In the genomic region with DNA sequence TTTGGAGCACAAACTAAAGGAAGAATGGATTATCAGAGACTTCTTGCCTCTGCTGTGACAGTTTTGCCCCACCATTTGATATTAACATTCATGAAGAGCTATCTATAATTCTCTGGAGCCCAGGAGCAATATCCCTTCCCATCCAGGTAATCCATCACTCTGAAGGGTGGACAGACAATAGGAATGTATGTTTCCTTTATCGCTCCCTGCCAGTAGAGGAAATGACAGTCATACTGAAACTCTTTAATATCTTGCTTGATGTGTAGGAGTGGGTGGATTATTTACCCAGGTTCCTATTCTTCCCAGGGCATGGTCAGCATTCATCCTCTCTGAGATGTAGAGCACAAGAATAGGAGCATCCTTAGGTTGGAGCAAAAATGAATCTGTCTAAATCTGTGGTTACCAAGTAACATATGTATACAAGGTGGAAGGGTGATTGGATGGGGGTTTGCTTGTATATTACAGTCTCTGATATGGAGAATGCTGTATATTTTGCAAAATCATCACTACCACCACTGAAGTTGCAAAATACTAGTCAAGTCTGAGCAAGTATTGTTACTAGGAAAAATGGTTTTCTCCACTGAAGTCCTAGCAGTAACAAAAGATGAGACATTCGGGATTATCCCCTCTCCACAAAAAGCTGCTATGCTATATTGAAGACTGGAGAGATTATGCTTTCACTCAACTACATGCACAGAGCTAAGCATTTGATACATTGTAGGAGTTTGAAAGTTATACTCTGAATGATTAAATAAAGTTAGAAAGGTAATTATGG, we compare ENCODE assay signal across 17 cellular contexts.
DNase-seq lines count a peak whose midpoint lies in the region; ATAC-seq, FAIRE-seq and TF ChIP-seq lines count a peak whose summit lies in the region.
"Had no signal": no experiment of that assay in that cellular context is flagged by ENCODE, and none has a peak within 500 bp of the region (broad histone marks: within the 10 kb centered on the region; RNA-seq: fewer than 3 reads in every experiment).

No MANE protein-coding gene starts in this region.

- POLR2A ChIA-PET in MCF 10A (lab: Yijun Ruan, JAX) = interaction anchor here (1.0 kb wide), 1 partner anchor 58 kb away, joined by 3 read pairs; no protein-coding TSS in a partner anchor

- CTCF ChIA-PET in MCF 10A (lab: Yijun Ruan, JAX) = interaction anchor here (0.5 kb wide), 1 partner anchor 1924 kb away, joined by 3 read pairs; no protein-coding TSS in a partner anchor
- CTCF ChIA-PET in activated naive CD4-positive, alpha-beta T cell treated with anti-CD3 and anti-CD28 coated beads for 36 hours (lab: Charles Lee) = no interaction called here

- H3K79me2 ChIP-seq in keratinocyte (ENCODE audit: control insufficient read depth, insufficient read depth, low read length) = no peaks in the 10 kb centered on the region

- TF ChIP-seq POLR2A in breast epithelium (IDR thresholded peaks at IDR 0.05) = no peak

- DNase-seq in MCF 10A (ENCODE audit: unreplicated experiment) = peak; percentile 6
- no peak for DNase-seq in breast epithelium (ENCODE audit: low spot score in 2 of 2)
- peak; percentile 58 to 84 for DNase-seq in dermis microvascular lymphatic vessel endothelial cell (ENCODE audit: low read depth in 2 of 2)
- DNase-seq in keratinocyte (ENCODE audit: low read depth, low spot score) = no peak
- no peak for DNase-seq in stimulated activated naive B cell treated with anti-CD40 and anti-IgM and Interleukin-4, amounts not matched to agents 10 μg/mL and 1 μg/mL and 100 μg/mL, for 72 hours
- no peak for DNase-seq in T-helper 1 cell
- DNase-seq in activated naive CD4-positive, alpha-beta T cell treated with anti-CD3 and anti-CD28 coated beads for 36 hours = no peak
- DNase-seq: AML-193; Caco-2; CD8-positive, alpha-beta memory T cell; DMS53 had no signal

- no peaks in the 10 kb centered on the region for H3K9me1 ChIP-seq in keratinocyte (ENCODE audit: control insufficient read depth, extremely low read depth, insufficient read depth, low read length)

- dilution Hi-C loops in keratinocyte (cut with MboI; ENCODE audit: extremely low pct_ligation_motif_present, low sequenced_read_pairs) = no loop called here

- H3K27me3 ChIP-seq in breast epithelium = peaks cover 0 to 6% of the 10 kb centered on the region in 2 donors
- H3K27me3 ChIP-seq in keratinocyte (ENCODE audit: control insufficient read depth, extremely low read depth, insufficient read depth, low read length) = no peaks in the 10 kb centered on the region
- H3K27me3 ChIP-seq: BLaER1 had no signal

- ATAC-seq in stimulated activated naive B cell treated with anti-CD40 and anti-IgM and Interleukin-4, amounts not matched to agents 10 μg/mL and 1 μg/mL and 100 μg/mL, for 72 hours (replicated peaks) = no peak
- ATAC-seq: HepG2 had no signal

- H4K20me1 ChIP-seq in keratinocyte (ENCODE audit: control insufficient read depth, extremely low read depth, insufficient read depth, low read length) = no peaks in the 10 kb centered on the region
- H4K20me1 ChIP-seq: BLaER1 had no signal

- intact Hi-C loops in MCF 10A (cut with micrococcal nuclease) = no loop called here
- intact Hi-C loops in breast epithelium (cut with DNase I; ENCODE audit: low total_unique reads) = no loop called here
- intact Hi-C loops in activated naive CD4-positive, alpha-beta T cell treated with anti-CD3 and anti-CD28 coated beads for 36 hours (cut with micrococcal nuclease) = no loop called here

- H3K27ac ChIP-seq in breast epithelium (no peak overlapping the region), keratinocyte (ENCODE audit: control insufficient read depth, insufficient read depth, low read length) (peak overlapping the region; percentile 48)
- H3K27ac ChIP-seq: 22Rv1, BLaER1 had no signal

- H3K36me3 ChIP-seq in breast epithelium = no peaks in the 10 kb centered on the region
- no peaks in the 10 kb centered on the region for H3K36me3 ChIP-seq in keratinocyte (ENCODE audit: control insufficient read depth in 2 of 2, extremely low read depth in 1 of 2, insufficient read depth in 2 of 2, low read length in 2 of 2)
- H3K36me3 ChIP-seq: BLaER1, HAP-1 had no signal

- BruUV-seq in MCF 10A (replicated peaks; lab: Mats Ljungman, UMichigan) = no TSS peak

- H2AFZ ChIP-seq in keratinocyte (ENCODE audit: control insufficient read depth, low read length) = no peak overlapping the region

- peaks cover 10% of the 10 kb centered on the region for H3K4me1 Mint-ChIP-seq in MCF 10A (ENCODE audit: insufficient read depth, unreplicated experiment)
- no peaks in the 10 kb centered on the region for H3K4me1 Mint-ChIP-seq in stimulated activated naive B cell treated with anti-CD40 and anti-IgM and Interleukin-4, amounts not matched to agents 10 μg/mL and 1 μg/mL and 100 μg/mL, for 72 hours
- H3K4me1 Mint-ChIP-seq in activated naive CD4-positive, alpha-beta T cell treated with anti-CD3 and anti-CD28 coated beads for 36 hours (ENCODE audit: low read depth) = no peaks in the 10 kb centered on the region
- H3K4me1 Mint-ChIP-seq: CD8-positive, alpha-beta memory T cell had no signal

- H3K4me2 ChIP-seq in keratinocyte (ENCODE audit: control insufficient read depth, extremely low read depth, insufficient read depth, low read depth, low read length) = no peak overlapping the region
- H3K4me2 ChIP-seq: BLaER1 had no signal

- H3K9ac ChIP-seq in keratinocyte (ENCODE audit: control insufficient read depth, extremely low read depth, insufficient read depth, low read length) = no peak overlapping the region
- H3K9ac ChIP-seq: BLaER1 had no signal

- peaks cover 71% of the 10 kb centered on the region for H3K27me3 Mint-ChIP-seq in MCF 10A (ENCODE audit: insufficient read depth, unreplicated experiment)
- no peaks in the 10 kb centered on the region for H3K27me3 Mint-ChIP-seq in stimulated activated naive B cell treated with anti-CD40 and anti-IgM and Interleukin-4, amounts not matched to agents 10 μg/mL and 1 μg/mL and 100 μg/mL, for 72 hours
- no peaks in the 10 kb centered on the region for H3K27me3 Mint-ChIP-seq in activated naive CD4-positive, alpha-beta T cell treated with anti-CD3 and anti-CD28 coated beads for 36 hours (ENCODE audit: low read depth)
- H3K27me3 Mint-ChIP-seq: CD8-positive, alpha-beta memory T cell had no signal

- no peaks in the 10 kb centered on the region for H3K9me3 Mint-ChIP-seq in MCF 10A (ENCODE audit: unreplicated experiment)
- peaks cover 4 to 7% of the 10 kb centered on the region in 2 donors for H3K9me3 Mint-ChIP-seq in stimulated activated naive B cell treated with anti-CD40 and anti-IgM and Interleukin-4, amounts not matched to agents 10 μg/mL and 1 μg/mL and 100 μg/mL, for 72 hours
- peaks cover 2% of the 10 kb centered on the region for H3K9me3 Mint-ChIP-seq in activated naive CD4-positive, alpha-beta T cell treated with anti-CD3 and anti-CD28 coated beads for 36 hours
- H3K9me3 Mint-ChIP-seq: CD8-positive, alpha-beta memory T cell had no signal

- FAIRE-seq in keratinocyte (lab: Jason Lieb, UNC) = no peak
- FAIRE-seq: H1, HepG2, HTR-8/SVneo had no signal

- H3K36me3 Mint-ChIP-seq in MCF 10A (ENCODE audit: insufficient read depth, unreplicated experiment) = no peaks in the 10 kb centered on the region
- H3K36me3 Mint-ChIP-seq in stimulated activated naive B cell treated with anti-CD40 and anti-IgM and Interleukin-4, amounts not matched to agents 10 μg/mL and 1 μg/mL and 100 μg/mL, for 72 hours = no peaks in the 10 kb centered on the region
- H3K36me3 Mint-ChIP-seq in activated naive CD4-positive, alpha-beta T cell treated with anti-CD3 and anti-CD28 coated beads for 36 hours (ENCODE audit: low read depth) = no peaks in the 10 kb centered on the region
- H3K36me3 Mint-ChIP-seq: CD8-positive, alpha-beta memory T cell had no signal

- TF ChIP-seq CTCF in MCF 10A (IDR thresholded peaks at IDR 0.05; ENCODE audit: unreplicated experiment) = no peak
- no peak for TF ChIP-seq CTCF in breast epithelium (IDR thresholded peaks at IDR 0.05)
- no peak for TF ChIP-seq CTCF in keratinocyte (optimal IDR thresholded peaks at IDR 0.05 in 1 of 3, IDR thresholded peaks at IDR 0.05 in 1 of 3, conservative IDR thresholded peaks at IDR 0.05 in 1 of 3; ENCODE audit: extremely low read depth in 1 of 3, insufficient read depth in 2 of 3, low read length in 3 of 3)

- H3K4me3 ChIP-seq in breast epithelium (no peak overlapping the region), keratinocyte (ENCODE audit: control insufficient read depth in 2 of 3, extremely low read depth in 1 of 3, insufficient read depth in 2 of 3, low read depth in 1 of 3, low read length in 3 of 3) (no peak overlapping the region)
- H3K4me3 ChIP-seq: BLaER1, HAP-1 had no signal

- no peak overlapping the region for H3K4me3 Mint-ChIP-seq in MCF 10A (ENCODE audit: unreplicated experiment)
- H3K4me3 Mint-ChIP-seq in stimulated activated naive B cell treated with anti-CD40 and anti-IgM and Interleukin-4, amounts not matched to agents 10 μg/mL and 1 μg/mL and 100 μg/mL, for 72 hours = no peak overlapping the region
- no peak overlapping the region for H3K4me3 Mint-ChIP-seq in activated naive CD4-positive, alpha-beta T cell treated with anti-CD3 and anti-CD28 coated beads for 36 hours
- H3K4me3 Mint-ChIP-seq: CD8-positive, alpha-beta memory T cell had no signal

- H3K27ac Mint-ChIP-seq in MCF 10A (ENCODE audit: low read depth, unreplicated experiment) = no peak overlapping the region
- no peak overlapping the region for H3K27ac Mint-ChIP-seq in stimulated activated naive B cell treated with anti-CD40 and anti-IgM and Interleukin-4, amounts not matched to agents 10 μg/mL and 1 μg/mL and 100 μg/mL, for 72 hours
- H3K27ac Mint-ChIP-seq in activated naive CD4-positive, alpha-beta T cell treated with anti-CD3 and anti-CD28 coated beads for 36 hours = no peak overlapping the region
- H3K27ac Mint-ChIP-seq: CD8-positive, alpha-beta memory T cell had no signal

- no peaks in the 10 kb centered on the region for H3K9me3 ChIP-seq in breast epithelium
- H3K9me3 ChIP-seq in keratinocyte (ENCODE audit: control insufficient read depth, low read depth, low read length) = no peaks in the 10 kb centered on the region
- H3K9me3 ChIP-seq: Caco-2, HAP-1 had no signal

- no peaks in the 10 kb centered on the region for H3K4me1 ChIP-seq in breast epithelium
- H3K4me1 ChIP-seq in keratinocyte (ENCODE audit: control insufficient read depth, extremely low read depth, insufficient read depth, low read length) = peaks cover 7% of the 10 kb centered on the region
- H3K4me1 ChIP-seq: BLaER1, Caco-2, HAP-1 had no signal

Comparison
In these comparisons a context has a peak if more than half of its experiments do, and no peak if none do; other contexts are left out.
1. DNase-seq: peak in MCF 10A (single experiment) and dermis microvascular lymphatic vessel endothelial cell (2 of 2); none in breast epithelium (0 of 2), keratinocyte (single experiment), stimulated activated naive B cell treated with anti-CD40 and anti-IgM and Interleukin-4, amounts not matched to agents 10 μg/mL and 1 μg/mL and 100 μg/mL, for 72 hours (single experiment), T-helper 1 cell (0 of 5) and activated naive CD4-positive, alpha-beta T cell treated with anti-CD3 and anti-CD28 coated beads for 36 hours (single experiment).